ENCODE assay signal across 22 cellular contexts in genomic region chr5:145478651-145479050, GRCh38.
"Had no signal": no experiment of that assay in that cellular context is flagged by ENCODE, and none has a peak within 500 bp of the region (broad histone marks: within the 10 kb centered on the region; RNA-seq: fewer than 3 reads in every experiment).

No MANE protein-coding gene starts in this region.

- H3K4me3 Mint-ChIP-seq: effector memory CD8-positive, alpha-beta T cell; nephron progenitor cell; stimulated activated naive CD8-positive, alpha-beta T cell treated with anti-CD3 and anti-CD28 coated beads, Interleukin-15, Interleukin-2, amounts not matched to agents 100 ng/mL and 50 ng/mL, for 24 hours; T-helper 17 cell had no signal

- ATAC-seq: activated naive CD4-positive, alpha-beta T cell treated with anti-CD3 and anti-CD28 coated beads, Interleukin-2, amount 50 U/mL, for 72 hours; effector memory CD8-positive, alpha-beta T cell; left lung; psoas muscle; T-helper 17 cell had no signal

- H3K36me3 ChIP-seq: left lung, upper lobe of right lung had no signal

- H3K4me3 ChIP-seq: left lung, psoas muscle, upper lobe of right lung had no signal

- H3K36me3 Mint-ChIP-seq: activated naive CD4-positive, alpha-beta T cell treated with anti-CD3 and anti-CD28 coated beads, Interleukin-2, amount 50 U/mL, for 72 hours had no signal

- H3K27me3 Mint-ChIP-seq: effector memory CD8-positive, alpha-beta T cell; stimulated activated naive CD8-positive, alpha-beta T cell treated with anti-CD3 and anti-CD28 coated beads, Interleukin-15, Interleukin-2, amounts not matched to agents 100 ng/mL and 50 ng/mL, for 24 hours; T-helper 17 cell had no signal

- H3K27ac ChIP-seq: left lung, psoas muscle, upper lobe of right lung, VCaP had no signal

- H3K4me1 Mint-ChIP-seq: T-helper 17 cell had no signal

- DNase-seq: activated CD4-positive, alpha-beta T cell treated with anti-CD3 and anti-CD28 coated beads, Interleukin-2, amount 50 U/mL, for 1 hour; activated CD4-positive, CD25-positive, alpha-beta regulatory T cell treated with anti-CD3 and anti-CD28 coated beads, Interleukin-2, amount 50 U/mL, for 72 hours; activated CD8-positive, alpha-beta memory T cell treated with anti-CD3 and anti-CD28 coated beads for 24 hours; activated CD8-positive, alpha-beta memory T cell treated with anti-CD3 and anti-CD28 coated beads, Interleukin-2, amount 50 U/mL, for 48 hours; activated gamma-delta T cell treated with Interleukin-2 at 50 U/mL for 16 hours; effector memory CD8-positive, alpha-beta T cell; head of caudate nucleus; left lung; midbrain; nephron progenitor cell; occipital lobe; psoas muscle; right cardiac atrium; small intestine; stimulated activated CD4-positive, alpha-beta T cell treated with anti-CD3 and anti-CD28 coated beads, Interleukin-15, amount 100 ng/mL, for 24 hours; stimulated activated CD4-positive, alpha-beta T cell treated with anti-CD3 and anti-CD28 coated beads, Interleukin-2, amount 100 ng/mL, for 48 hours; T-helper 17 cell; upper lobe of right lung had no signal

- H3K9me3 Mint-ChIP-seq: nephron progenitor cell had no signal

- H3K27me3 ChIP-seq: left lung, upper lobe of right lung had no signal

- H3K27ac Mint-ChIP-seq: activated naive CD4-positive, alpha-beta T cell treated with anti-CD3 and anti-CD28 coated beads, Interleukin-2, amount 50 U/mL, for 72 hours; effector memory CD8-positive, alpha-beta T cell; stimulated activated naive CD8-positive, alpha-beta T cell treated with anti-CD3 and anti-CD28 coated beads, Interleukin-15, Interleukin-2, amounts not matched to agents 100 ng/mL and 50 ng/mL, for 24 hours; T-helper 17 cell had no signal

- FAIRE-seq: frontal cortex, small intestine had no signal

- H3K4me1 ChIP-seq: left lung, psoas muscle, upper lobe of right lung had no signal

- H3K9me3 ChIP-seq: left lung, psoas muscle, upper lobe of right lung had no signal
